ENCODE assay signal across 20 cellular contexts in genomic region chr4:97215426-97215825, GRCh38.
DNase-seq lines count a peak whose midpoint lies in the region; ATAC-seq and TF ChIP-seq lines count a peak whose summit lies in the region.
"Had no signal": no experiment of that assay in that cellular context is flagged by ENCODE, and none has a peak within 500 bp of the region (broad histone marks: within the 10 kb centered on the region; RNA-seq: fewer than 3 reads in every experiment).

No MANE protein-coding gene starts in this region.

- peak overlapping the region; percentile 1 to 64 (median 55) for H3K27ac Mint-ChIP-seq in brain
- H3K27ac Mint-ChIP-seq: CD4-positive, alpha-beta T cell had no signal

- H3K4me1 Mint-ChIP-seq in brain = peaks cover 10% of the 10 kb centered on the region

- H3K36me3 Mint-ChIP-seq in brain = no peaks in the 10 kb centered on the region

- no peaks in the 10 kb centered on the region for H3K36me3 ChIP-seq in MG63
- H3K36me3 ChIP-seq: Peyer's patch, SJCRH30 had no signal

- no peak overlapping the region for H3K4me3 ChIP-seq in MG63
- H3K4me3 ChIP-seq: Peyer's patch, SJCRH30 had no signal

- no peak for TF ChIP-seq CTCF in brain (conservative IDR thresholded peaks at IDR 0.05)

- DNase-seq in NCI-H446 (lab: John Stamatoyannopoulos, UW) (peak; percentile 19 to 85), medulla oblongata (ENCODE audit: extremely low spot score) (peak; percentile 8), retina (peak; percentile 85), COLO829 (ENCODE audit: low spot score) (no peak), MG63 (no peak)
- DNase-seq: Caco-2; CD4-positive, alpha-beta T cell; DMS153; GOT3; IMR-90; MV-4-11; NCI-H1694; NCI-H2081; NCI-H2171 treated with DMSO at 0.1 percent for 48 hours; NCI-H748 treated with DMSO at 0.1 percent for 48 hours; Peyer's patch; SJCRH30; T-helper 1 cell had no signal

- H3K27me3 Mint-ChIP-seq in brain = peaks cover 2% of the 10 kb centered on the region
- H3K27me3 Mint-ChIP-seq: CD4-positive, alpha-beta T cell had no signal

- no peak for ATAC-seq in HG02885 (IDR thresholded peaks at IDR 0.05; ENCODE audit: poor library complexity, unreplicated experiment)

- no peaks in the 10 kb centered on the region for H3K9me3 ChIP-seq in MG63
- H3K9me3 ChIP-seq: Caco-2, Peyer's patch, SJCRH30 had no signal

- no peaks in the 10 kb centered on the region for H3K9me3 Mint-ChIP-seq in brain

- no peaks in the 10 kb centered on the region; the same call in 1 of the 2 replicates for H3K27me3 ChIP-seq in MG63
- H3K27me3 ChIP-seq: Peyer's patch, SJCRH30 had no signal

- no peak overlapping the region for H3K4me3 Mint-ChIP-seq in brain
- H3K4me3 Mint-ChIP-seq: CD4-positive, alpha-beta T cell had no signal

Comparison
In these comparisons a context has a peak if more than half of its experiments do, and no peak if none do; other contexts are left out.
1. DNase-seq: peak in NCI-H446 (2 of 2), medulla oblongata (single experiment) and retina (single experiment); none in COLO829 (single experiment) and MG63 (single experiment).